ENCODE assay signal across 8 cellular contexts in genomic region chr4:121823505-121824170, GRCh38. TPM values are rescaled to one million over a fixed set of nuclear protein-coding genes. Genes with fewer than 3 reads are reported as not detected.
DNase-seq lines count a peak whose midpoint lies in the region; ATAC-seq, FAIRE-seq and TF ChIP-seq lines count a peak whose summit lies in the region.

Gene CCNA2 (minus strand): TSS chr4:121823883. CDS start chr4:121823628, 255 bp downstream.

- TF ChIP-seq POLR2A in GM19099 (IDR thresholded peaks at IDR 0.05; ENCODE audit: extremely low read depth, insufficient read length, low read depth) = peak; percentile 87

- H3K36me3 ChIP-seq in kidney (ENCODE audit: control insufficient read depth in 1 of 2, insufficient read depth in 2 of 2, low read length in 2 of 2) = peaks cover 0 to 2% of the 10 kb centered on the region in 2 donors

- peak within 1 kb of the TSS; percentile 44 to 93 for H3K9ac ChIP-seq in kidney (ENCODE audit: low read length in 2 of 2)

- DNase-seq in AG20443 (ENCODE audit: low spot score) = peak; percentile 98
- DNase-seq in NCI-H510A (lab: John Stamatoyannopoulos, UW) = peak; percentile 87
- DNase-seq in activated CD4-positive, alpha-beta T cell treated with anti-CD3 and anti-CD28 coated beads for 1 hour = peak; percentile 93
- DNase-seq in chondrocyte (ENCODE audit: low spot score) = peak; percentile 95
- peak; percentile 98 for DNase-seq in kidney
- DNase-seq in stimulated activated CD4-positive, alpha-beta T cell treated with anti-CD3 and anti-CD28 coated beads, Interleukin-15, amount 100 ng/mL, for 24 hours = peak; percentile 98

- intact Hi-C loops in kidney (cut with DNase I) = no loop called here

- peak; percentile 95 for ATAC-seq in HG03432 (IDR thresholded peaks at IDR 0.05; ENCODE audit: unreplicated experiment)

- peak within 1 kb of the TSS in 1 of 2 donors; percentile 39 for H3K27ac ChIP-seq in kidney (ENCODE audit: low read depth in 2 of 2, low read length in 2 of 2)

- H3K27me3 Mint-ChIP-seq in chondrocyte (ENCODE audit: low read depth) = no peaks in the 10 kb centered on the region

- H3K36me3 Mint-ChIP-seq in chondrocyte (ENCODE audit: low read depth) = peaks cover 4% of the 10 kb centered on the region

- peak within 1 kb of the TSS; percentile 96 for H3K27ac Mint-ChIP-seq in chondrocyte (ENCODE audit: unreplicated experiment)

- FAIRE-seq in kidney (lab: Jason Lieb, UNC) = peak; percentile 82

- H3K4me3 ChIP-seq in kidney (ENCODE audit: low read length in 2 of 2) = peak within 1 kb of the TSS; percentile 80 to 91

- no peak for TF ChIP-seq CTCF in chondrocyte (IDR thresholded peaks at IDR 0.05)
- TF ChIP-seq CTCF in kidney (IDR thresholded peaks at IDR 0.05; ENCODE audit: borderline replicate concordance, extremely low read depth, insufficient read depth) = no peak

- peak within 1 kb of the TSS; percentile 93 for H3K4me3 Mint-ChIP-seq in chondrocyte (ENCODE audit: unreplicated experiment)

- H3K9me3 Mint-ChIP-seq in chondrocyte (ENCODE audit: low read depth) = no peaks in the 10 kb centered on the region

- H3K4me1 Mint-ChIP-seq in chondrocyte (ENCODE audit: low read depth) = peaks cover 44% of the 10 kb centered on the region

- peaks cover 0 to 6% of the 10 kb centered on the region in 2 donors for H3K4me1 ChIP-seq in kidney (ENCODE audit: control insufficient read depth in 1 of 2, insufficient read depth in 1 of 2, low read depth in 1 of 2, low read length in 2 of 2)

- no peaks in the 10 kb centered on the region for H3K9me3 ChIP-seq in kidney (ENCODE audit: control insufficient read depth in 1 of 2, low read length in 2 of 2)

RNA-seq across cellular contexts. Expression of gene CCNA2, which starts in this region (rescaled TPM):
- total RNA-seq in chondrocyte (8.2 to 10.3 TPM (median 9.3 TPM) in 3 replicates), kidney (1.4 TPM)
- polyA plus RNA-seq in kidney (ENCODE audit: insufficient read depth, low read depth, low replicate concordance) = 0.71 TPM
